ENCODE assay signal across 11 cellular contexts in the genomic region with DNA sequence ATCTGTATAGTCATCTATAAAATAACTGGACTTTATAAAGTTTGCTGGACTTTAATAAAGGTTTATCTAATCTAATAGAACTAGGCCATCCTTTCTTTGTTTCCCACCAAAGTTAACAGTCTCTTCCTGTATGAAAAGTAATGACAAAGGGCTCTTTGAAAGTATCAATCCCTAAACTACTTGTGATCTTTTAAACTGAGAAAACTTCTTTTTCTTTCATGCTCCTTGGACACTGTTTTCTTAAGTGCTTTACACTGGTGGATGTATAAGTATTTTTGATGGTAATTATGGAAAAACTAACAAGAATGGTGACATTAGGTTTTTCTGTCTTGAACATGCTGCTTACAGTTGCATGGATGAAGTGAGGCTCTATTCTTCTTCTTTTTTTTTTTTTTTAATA. TPM values are rescaled to one million over a fixed set of nuclear protein-coding genes. Genes with fewer than 3 reads are reported as not detected.
DNase-seq lines count a peak whose midpoint lies in the region; ATAC-seq and TF ChIP-seq lines count a peak whose summit lies in the region.
"Had no signal": no experiment of that assay in that cellular context is flagged by ENCODE, and none has a peak within 500 bp of the region (broad histone marks: within the 10 kb centered on the region; RNA-seq: fewer than 3 reads in every experiment).

No MANE protein-coding gene starts in this region.

- H3K4me3 ChIP-seq in CD8-positive, alpha-beta memory T cell (ENCODE audit: low read length) = no peak overlapping the region
- H3K4me3 ChIP-seq in OCI-LY1 (ENCODE audit: low read depth, low read length, poor library complexity, severe bottlenecking) (no peak overlapping the region), psoas muscle (peak overlapping the region; percentile 50)

- CTCF ChIA-PET in CD8-positive, alpha-beta memory T cell (lab: Charles Lee) = no interaction called here

- no peak overlapping the region for H2AFZ ChIP-seq in OCI-LY1 (ENCODE audit: low read length)

- no peak overlapping the region for H3K27ac ChIP-seq in CD8-positive, alpha-beta memory T cell (ENCODE audit: low read depth, low read length)
- H3K27ac ChIP-seq in OCI-LY1 (ENCODE audit: low read depth, low read length, poor library complexity, severe bottlenecking) (peak overlapping the region; percentile 10), psoas muscle (peak overlapping the region; percentile 98)

- H3K4me3 Mint-ChIP-seq in CD8-positive, alpha-beta memory T cell = peak overlapping the region in 3 of 7 donors; percentile 46 to 74 (median 67)
- H3K4me3 Mint-ChIP-seq in chondrocyte (ENCODE audit: unreplicated experiment) = no peak overlapping the region

- POLR2A ChIA-PET in CD8-positive, alpha-beta memory T cell (lab: Charles Lee) = no interaction called here

- peaks cover 0 to 11% (median 0%) of the 10 kb centered on the region in 3 donors for H3K36me3 Mint-ChIP-seq in CD8-positive, alpha-beta memory T cell
- H3K36me3 Mint-ChIP-seq in chondrocyte (ENCODE audit: low read depth) = peaks cover 4% of the 10 kb centered on the region

- H3K9ac ChIP-seq in OCI-LY1 (ENCODE audit: low read length) = no peak overlapping the region

- peaks cover 17% of the 10 kb centered on the region for H3K79me2 ChIP-seq in OCI-LY1 (ENCODE audit: insufficient read depth, low read length)

- H3K9me2 ChIP-seq in OCI-LY1 (ENCODE audit: low read depth, low read length) = no peaks in the 10 kb centered on the region

- no peaks in the 10 kb centered on the region for H3K27me3 ChIP-seq in CD8-positive, alpha-beta memory T cell (ENCODE audit: insufficient read depth, low read length, poor library complexity, severe bottlenecking)
- no peaks in the 10 kb centered on the region for H3K27me3 ChIP-seq in OCI-LY1 (ENCODE audit: insufficient read depth, low read length)
- H3K27me3 ChIP-seq in psoas muscle (ENCODE audit: insufficient read depth in 3 of 3, low read length in 2 of 3) = no peaks in the 10 kb centered on the region

- ATAC-seq in psoas muscle (no peak), HG03108 (IDR thresholded peaks at IDR 0.05; ENCODE audit: unreplicated experiment) (no peak)
- ATAC-seq: esophagus mucosa had no signal

- H3F3A ChIP-seq in OCI-LY1 (ENCODE audit: insufficient read depth, low read length) = no peaks in the 10 kb centered on the region

- no peak overlapping the region for H3K4me2 ChIP-seq in OCI-LY1 (ENCODE audit: low read length)

- no peak for TF ChIP-seq CTCF in OCI-LY1 (IDR thresholded peaks at IDR 0.05; ENCODE audit: low read length)
- no peak for TF ChIP-seq CTCF in chondrocyte (IDR thresholded peaks at IDR 0.05)
- no peak for TF ChIP-seq CTCF in psoas muscle (IDR thresholded peaks at IDR 0.05)

- H3K9me3 ChIP-seq in CD8-positive, alpha-beta memory T cell (ENCODE audit: low read length) = no peaks in the 10 kb centered on the region
- H3K9me3 ChIP-seq in OCI-LY1 (ENCODE audit: low read length) (no peaks in the 10 kb centered on the region), psoas muscle (no peaks in the 10 kb centered on the region)

- no peaks in the 10 kb centered on the region for H3K27me3 Mint-ChIP-seq in CD8-positive, alpha-beta memory T cell
- no peaks in the 10 kb centered on the region for H3K27me3 Mint-ChIP-seq in chondrocyte (ENCODE audit: low read depth)

- peak overlapping the region in 6 of 8 donors; percentile 25 to 76 (median 56) for H3K27ac Mint-ChIP-seq in CD8-positive, alpha-beta memory T cell
- peak overlapping the region; percentile 99 for H3K27ac Mint-ChIP-seq in chondrocyte (ENCODE audit: unreplicated experiment)

- no peaks in the 10 kb centered on the region for H3K36me3 ChIP-seq in CD8-positive, alpha-beta memory T cell (ENCODE audit: insufficient read depth, low read length)
- H3K36me3 ChIP-seq in OCI-LY1 (ENCODE audit: insufficient read depth, low read length) (no peaks in the 10 kb centered on the region), psoas muscle (ENCODE audit: insufficient read depth in 1 of 2, low read depth in 1 of 2) (no peaks in the 10 kb centered on the region)

- H3K4me1 Mint-ChIP-seq in CD8-positive, alpha-beta memory T cell = peaks cover 41 to 54% (median 46%) of the 10 kb centered on the region in 3 donors
- peaks cover 62% of the 10 kb centered on the region for H3K4me1 Mint-ChIP-seq in chondrocyte (ENCODE audit: low read depth)

- intact Hi-C loops in psoas muscle (cut with DNase I) = no loop called here

- peaks cover 28% of the 10 kb centered on the region for H3K4me1 ChIP-seq in CD8-positive, alpha-beta memory T cell (ENCODE audit: insufficient read depth, low read length)
- peaks cover 36% of the 10 kb centered on the region for H3K4me1 ChIP-seq in OCI-LY1 (ENCODE audit: insufficient read depth, low read length, severe bottlenecking)
- H3K4me1 ChIP-seq in psoas muscle = peaks cover 32% of the 10 kb centered on the region

- H4K20me1 ChIP-seq in OCI-LY1 (ENCODE audit: insufficient read depth, low read length) = no peaks in the 10 kb centered on the region

- no peak for DNase-seq in CD8-positive, alpha-beta memory T cell
- DNase-seq in chondrocyte (ENCODE audit: low spot score) (no peak), psoas muscle (no peak), inferior parietal cortex (ENCODE audit: extremely low spot score) (no peak), Kasumi-1 (lab: John Stamatoyannopoulos, UW) (no peak), D341Med (ENCODE audit: low spot score) (no peak)
- DNase-seq: GF-D8, NCI-H1436 had no signal

- H3K9me3 Mint-ChIP-seq in CD8-positive, alpha-beta memory T cell = no peaks in the 10 kb centered on the region
- H3K9me3 Mint-ChIP-seq in chondrocyte (ENCODE audit: low read depth) = no peaks in the 10 kb centered on the region

RNA-seq across cellular contexts. Expression of a gene that starts 2.4 kb away (rescaled TPM):
- total RNA-seq in CD8-positive, alpha-beta memory T cell = 10 to 100 TPM; 35.5 to 36.6 TPM
- polyA plus RNA-seq in CD8-positive, alpha-beta memory T cell = 36.7 TPM
- total RNA-seq in chondrocyte (70.4 to 75.3 TPM (median 72.8 TPM) in 3 replicates), psoas muscle (10 to 100 TPM; 55.4 to 72.3 (median 60.6) TPM)
- polyA plus RNA-seq in psoas muscle = 10 to 100 TPM in 1 of 3 donors, 1 to 10 TPM in 2; 3.8 to 14.9 (median 9.6) TPM
